In genomic region chr3:111989061-111989678, GRCh38 we compare ENCODE assay signal across 1 cellular context.
A peak's percentile ranks its signal among the peaks of the same experiment; 100 is the strongest.
TF ChIP-seq lines count a peak whose summit lies in the region.

No MANE protein-coding gene starts in this region.

TF ChIP-seq in HepG2, 621 proteins besides CTCF, POLR2A, EP300 and RAD21:
- TF ChIP-seq, protein P1, sequence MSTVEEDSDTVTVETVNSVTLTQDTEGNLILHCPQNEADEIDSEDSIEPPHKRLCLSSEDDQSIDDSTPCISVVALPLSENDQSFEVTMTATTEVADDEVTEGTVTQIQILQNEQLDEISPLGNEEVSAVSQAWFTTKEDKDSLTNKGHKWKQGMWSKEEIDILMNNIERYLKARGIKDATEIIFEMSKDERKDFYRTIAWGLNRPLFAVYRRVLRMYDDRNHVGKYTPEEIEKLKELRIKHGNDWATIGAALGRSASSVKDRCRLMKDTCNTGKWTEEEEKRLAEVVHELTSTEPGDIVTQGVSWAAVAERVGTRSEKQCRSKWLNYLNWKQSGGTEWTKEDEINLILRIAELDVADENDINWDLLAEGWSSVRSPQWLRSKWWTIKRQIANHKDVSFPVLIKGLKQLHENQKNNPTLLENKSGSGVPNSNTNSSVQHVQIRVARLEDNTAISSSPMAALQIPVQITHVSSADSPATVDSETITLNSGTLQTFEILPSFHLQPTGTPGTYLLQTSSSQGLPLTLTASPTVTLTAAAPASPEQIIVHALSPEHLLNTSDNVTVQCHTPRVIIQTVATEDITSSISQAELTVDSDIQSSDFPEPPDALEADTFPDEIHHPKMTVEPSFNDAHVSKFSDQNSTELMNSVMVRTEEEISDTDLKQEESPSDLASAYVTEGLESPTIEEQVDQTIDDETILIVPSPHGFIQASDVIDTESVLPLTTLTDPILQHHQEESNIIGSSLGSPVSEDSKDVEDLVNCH (CRISPR knock-in tag; IDR thresholded peaks at IDR 0.05), result no peak
- TF ChIP-seq HES4 (CRISPR knock-in tag; IDR thresholded peaks at IDR 0.05; ENCODE audit: borderline replicate concordance) (no peak), SMC3 (IDR thresholded peaks at IDR 0.05; ENCODE audit: low read length) (peak; percentile 58; the same call in 1 of the 2 replicates), TFAP4 (IDR thresholded peaks at IDR 0.05; ENCODE audit: borderline replicate concordance, low read depth) (peak; percentile 71; the same call in 1 of the 2 replicates), ZHX1 (CRISPR knock-in tag; IDR thresholded peaks at IDR 0.05; ENCODE audit: low read depth) (no peak), LCORL (IDR thresholded peaks at IDR 0.05) (no peak), LCORL (CRISPR knock-in tag; IDR thresholded peaks at IDR 0.05) (no peak), SAP130 (CRISPR knock-in tag; IDR thresholded peaks at IDR 0.05; ENCODE audit: low read depth) (0 out of 2 replicates have a peak, but pooled peaks have one; percentile 25), NR2F1 (CRISPR knock-in tag; IDR thresholded peaks at IDR 0.05) (no peak), BORCS8-MEF2B (CRISPR knock-in tag; IDR thresholded peaks at IDR 0.05) (no peak), FLYWCH1 (CRISPR knock-in tag; IDR thresholded peaks at IDR 0.05) (no peak), TEAD3 (CRISPR knock-in tag; optimal IDR thresholded peaks at IDR 0.05; ENCODE audit: borderline replicate concordance) (peak; percentile 31), STAG1 (CRISPR knock-in tag; IDR thresholded peaks at IDR 0.05) (peak; percentile 56), NRL (CRISPR knock-in tag; IDR thresholded peaks at IDR 0.05; ENCODE audit: borderline replicate concordance) (no peak), ZNF816 (CRISPR knock-in tag; IDR thresholded peaks at IDR 0.05; ENCODE audit: borderline replicate concordance) (no peak), ARNT (IDR thresholded peaks at IDR 0.05) (no peak), GATAD2A (CRISPR knock-in tag; IDR thresholded peaks at IDR 0.05) (no peak), DBP (CRISPR knock-in tag; IDR thresholded peaks at IDR 0.05; ENCODE audit: not compliant biosample characterization) (no peak), MIXL1 (CRISPR knock-in tag; IDR thresholded peaks at IDR 0.05) (peak; percentile 76; the same call in 1 of the 2 replicates), ZNF44 (CRISPR knock-in tag; IDR thresholded peaks at IDR 0.05) (no peak), ZNF224 (CRISPR knock-in tag; IDR thresholded peaks at IDR 0.05) (no peak), ZNF670 (CRISPR knock-in tag; IDR thresholded peaks at IDR 0.05; ENCODE audit: borderline replicate concordance) (no peak)
- TF ChIP-seq, protein P2, sequence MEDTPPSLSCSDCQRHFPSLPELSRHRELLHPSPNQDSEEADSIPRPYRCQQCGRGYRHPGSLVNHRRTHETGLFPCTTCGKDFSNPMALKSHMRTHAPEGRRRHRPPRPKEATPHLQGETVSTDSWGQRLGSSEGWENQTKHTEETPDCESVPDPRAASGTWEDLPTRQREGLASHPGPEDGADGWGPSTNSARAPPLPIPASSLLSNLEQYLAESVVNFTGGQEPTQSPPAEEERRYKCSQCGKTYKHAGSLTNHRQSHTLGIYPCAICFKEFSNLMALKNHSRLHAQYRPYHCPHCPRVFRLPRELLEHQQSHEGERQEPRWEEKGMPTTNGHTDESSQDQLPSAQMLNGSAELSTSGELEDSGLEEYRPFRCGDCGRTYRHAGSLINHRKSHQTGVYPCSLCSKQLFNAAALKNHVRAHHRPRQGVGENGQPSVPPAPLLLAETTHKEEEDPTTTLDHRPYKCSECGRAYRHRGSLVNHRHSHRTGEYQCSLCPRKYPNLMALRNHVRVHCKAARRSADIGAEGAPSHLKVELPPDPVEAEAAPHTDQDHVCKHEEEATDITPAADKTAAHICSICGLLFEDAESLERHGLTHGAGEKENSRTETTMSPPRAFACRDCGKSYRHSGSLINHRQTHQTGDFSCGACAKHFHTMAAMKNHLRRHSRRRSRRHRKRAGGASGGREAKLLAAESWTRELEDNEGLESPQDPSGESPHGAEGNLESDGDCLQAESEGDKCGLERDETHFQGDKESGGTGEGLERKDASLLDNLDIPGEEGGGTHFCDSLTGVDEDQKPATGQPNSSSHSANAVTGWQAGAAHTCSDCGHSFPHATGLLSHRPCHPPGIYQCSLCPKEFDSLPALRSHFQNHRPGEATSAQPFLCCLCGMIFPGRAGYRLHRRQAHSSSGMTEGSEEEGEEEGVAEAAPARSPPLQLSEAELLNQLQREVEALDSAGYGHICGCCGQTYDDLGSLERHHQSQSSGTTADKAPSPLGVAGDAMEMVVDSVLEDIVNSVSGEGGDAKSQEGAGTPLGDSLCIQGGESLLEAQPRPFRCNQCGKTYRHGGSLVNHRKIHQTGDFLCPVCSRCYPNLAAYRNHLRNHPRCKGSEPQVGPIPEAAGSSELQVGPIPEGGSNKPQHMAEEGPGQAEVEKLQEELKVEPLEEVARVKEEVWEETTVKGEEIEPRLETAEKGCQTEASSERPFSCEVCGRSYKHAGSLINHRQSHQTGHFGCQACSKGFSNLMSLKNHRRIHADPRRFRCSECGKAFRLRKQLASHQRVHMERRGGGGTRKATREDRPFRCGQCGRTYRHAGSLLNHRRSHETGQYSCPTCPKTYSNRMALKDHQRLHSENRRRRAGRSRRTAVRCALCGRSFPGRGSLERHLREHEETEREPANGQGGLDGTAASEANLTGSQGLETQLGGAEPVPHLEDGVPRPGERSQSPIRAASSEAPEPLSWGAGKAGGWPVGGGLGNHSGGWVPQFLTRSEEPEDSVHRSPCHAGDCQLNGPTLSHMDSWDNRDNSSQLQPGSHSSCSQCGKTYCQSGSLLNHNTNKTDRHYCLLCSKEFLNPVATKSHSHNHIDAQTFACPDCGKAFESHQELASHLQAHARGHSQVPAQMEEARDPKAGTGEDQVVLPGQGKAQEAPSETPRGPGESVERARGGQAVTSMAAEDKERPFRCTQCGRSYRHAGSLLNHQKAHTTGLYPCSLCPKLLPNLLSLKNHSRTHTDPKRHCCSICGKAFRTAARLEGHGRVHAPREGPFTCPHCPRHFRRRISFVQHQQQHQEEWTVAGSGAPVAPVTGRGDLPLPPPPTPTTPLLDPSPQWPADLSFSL (CRISPR knock-in tag; IDR thresholded peaks at IDR 0.05), result no peak
TF ChIP-seq in HepG2: peak in this region for 6.
